32 cellular contexts compared by ENCODE assay signal in genomic region chr17:28759296-28759865, GRCh38. TPM values are rescaled to one million over a fixed set of nuclear protein-coding genes. Genes with fewer than 3 reads are reported as not detected.
DNase-seq lines count a peak whose midpoint lies in the region; ATAC-seq and TF ChIP-seq lines count a peak whose summit lies in the region.
"Had no signal": no experiment of that assay in that cellular context is flagged by ENCODE, and none has a peak within 500 bp of the region (broad histone marks: within the 10 kb centered on the region; RNA-seq: fewer than 3 reads in every experiment).

No MANE protein-coding gene starts in this region.

- no peaks in the 10 kb centered on the region for H3K4me1 ChIP-seq in CD4-positive, alpha-beta memory T cell (ENCODE audit: insufficient read depth, low read length)
- H3K4me1 ChIP-seq in iPS-20b (ENCODE audit: insufficient read depth, low read length): peaks cover 34% of the 10 kb centered on the region
- H3K4me1 ChIP-seq: Caco-2 had no signal

- H3K4me3 ChIP-seq in CD4-positive, alpha-beta memory T cell (ENCODE audit: low read length in 2 of 2): no peak overlapping the region
- H3K4me3 ChIP-seq in iPS-20b (ENCODE audit: low read length): no peak overlapping the region
- H3K4me3 ChIP-seq: BLaER1, cardiac muscle cell, esophagus squamous epithelium, left lung, SK-N-MC had no signal

- H3K4me3 Mint-ChIP-seq in CD4-positive, alpha-beta memory T cell: no peak overlapping the region
- H3K4me3 Mint-ChIP-seq in activated T-helper 17 cell treated with anti-CD3 and anti-CD28 coated beads, Interleukin-2, amount 50 U/mL, for 72 hours: no peak overlapping the region
- H3K4me3 Mint-ChIP-seq: activated naive CD4-positive, alpha-beta T cell treated with anti-CD3 and anti-CD28 coated beads for 36 hours; endodermal cell; mesothelial cell of epicardium; naive B cell; T-helper 1 cell treated with Interleukin-12 subunit alpha and Interleukin-12 subunit beta and Interleukin-4 antibody, amounts not matched to agents 30 μg/mL and 1 μg/mL, for 36 hours had no signal

- H3K36me3 Mint-ChIP-seq in CD4-positive, alpha-beta memory T cell: peaks cover 17 to 45% of the 10 kb centered on the region in 2 donors
- H3K36me3 Mint-ChIP-seq in activated T-helper 17 cell treated with anti-CD3 and anti-CD28 coated beads, Interleukin-2, amount 50 U/mL, for 72 hours (ENCODE audit: low read depth): peaks cover 83% of the 10 kb centered on the region
- H3K36me3 Mint-ChIP-seq: naive B cell had no signal

- ATAC-seq in GM19324 (IDR thresholded peaks at IDR 0.05; ENCODE audit: low FRiP score, unreplicated experiment): no peak
- ATAC-seq in activated T-helper 17 cell treated with anti-CD3 and anti-CD28 coated beads, Interleukin-2, amount 50 U/mL, for 72 hours (replicated peaks): no peak
- ATAC-seq: left lung had no signal

- H3K9ac ChIP-seq in iPS-20b (ENCODE audit: low read depth, low read length): no peak overlapping the region; the same call in 1 of the 2 replicates
- H3K9ac ChIP-seq: BLaER1, KMS-11 had no signal

- intact Hi-C loops in CD4-positive, alpha-beta memory T cell (cut with micrococcal nuclease): no loop called here
- intact Hi-C loops in posterior vena cava (cut with DNase I): loop anchor here (10.0 kb wide), 2 partner anchors 45 to 135 kb away; partner anchors contain the start of gene FLOT2 (in 1 of the 2)

- POLR2A ChIA-PET in CD4-positive, alpha-beta memory T cell (lab: Charles Lee; ENCODE audit: partially characterized antibody): interaction anchor here (19.4 kb wide), 1 partner anchor 35 kb away, joined by 528 read pairs; the partner anchor contains the start of genes NEK8, RPL23A and TLCD1

- no peak for TF ChIP-seq CTCF in VCaP (conservative IDR thresholded peaks at IDR 0.05)

- CTCF ChIA-PET in CD4-positive, alpha-beta memory T cell (lab: Charles Lee; ENCODE audit: partially characterized antibody): interaction anchor here (1.1 to 7.2 kb wide), 3 partner anchors 8 to 167 kb away, joined by 3 to 102 read pairs (median 88); partner anchors contain the start of genes NEK8 and TLCD1

- no peaks in the 10 kb centered on the region for H3K27me3 Mint-ChIP-seq in CD4-positive, alpha-beta memory T cell
- H3K27me3 Mint-ChIP-seq in activated T-helper 17 cell treated with anti-CD3 and anti-CD28 coated beads, Interleukin-2, amount 50 U/mL, for 72 hours: no peaks in the 10 kb centered on the region
- H3K27me3 Mint-ChIP-seq: naive B cell had no signal

- no peaks in the 10 kb centered on the region for H3K9me3 Mint-ChIP-seq in CD4-positive, alpha-beta memory T cell
- no peaks in the 10 kb centered on the region for H3K9me3 Mint-ChIP-seq in activated T-helper 17 cell treated with anti-CD3 and anti-CD28 coated beads, Interleukin-2, amount 50 U/mL, for 72 hours
- H3K9me3 Mint-ChIP-seq: activated naive CD4-positive, alpha-beta T cell treated with anti-CD3 and anti-CD28 coated beads for 36 hours; endodermal cell; immature natural killer cell; mesothelial cell of epicardium; naive B cell; T-helper 1 cell treated with Interleukin-12 subunit alpha and Interleukin-12 subunit beta and Interleukin-4 antibody, amounts not matched to agents 30 μg/mL and 1 μg/mL, for 36 hours had no signal

- peak overlapping the region in 4 of 7 donors; percentile 19 to 63 (median 45) for H3K27ac Mint-ChIP-seq in CD4-positive, alpha-beta memory T cell
- no peak overlapping the region for H3K27ac Mint-ChIP-seq in activated T-helper 17 cell treated with anti-CD3 and anti-CD28 coated beads, Interleukin-2, amount 50 U/mL, for 72 hours
- H3K27ac Mint-ChIP-seq: activated naive CD4-positive, alpha-beta T cell treated with anti-CD3 and anti-CD28 coated beads for 36 hours; endodermal cell; mesothelial cell of epicardium; T-helper 1 cell treated with Interleukin-12 subunit alpha and Interleukin-12 subunit beta and Interleukin-4 antibody, amounts not matched to agents 30 μg/mL and 1 μg/mL, for 36 hours had no signal

- H3K27ac ChIP-seq in CD4-positive, alpha-beta memory T cell (ENCODE audit: low read depth, low read length): no peak overlapping the region
- H3K27ac ChIP-seq in VCaP (peak overlapping the region; percentile 67), iPS-20b (ENCODE audit: low read length) (peak overlapping the region; percentile 64)
- H3K27ac ChIP-seq: BLaER1, cardiac muscle cell, esophagus squamous epithelium, KMS-11, SK-N-MC had no signal

- peaks cover 18% of the 10 kb centered on the region for H3K36me3 ChIP-seq in CD4-positive, alpha-beta memory T cell (ENCODE audit: insufficient read depth, low read length)
- peaks cover 43% of the 10 kb centered on the region for H3K36me3 ChIP-seq in iPS-20b (ENCODE audit: insufficient read depth, low read depth, low read length)

- no peaks in the 10 kb centered on the region for H3K27me3 ChIP-seq in CD4-positive, alpha-beta memory T cell (ENCODE audit: insufficient read depth, low read length)
- no peaks in the 10 kb centered on the region for H3K27me3 ChIP-seq in iPS-20b (ENCODE audit: insufficient read depth, low read length)
- H3K27me3 ChIP-seq: BLaER1, cardiac muscle cell, esophagus squamous epithelium, left lung had no signal

- H3K4me1 Mint-ChIP-seq in CD4-positive, alpha-beta memory T cell: peaks cover 3 to 13% (median 4%) of the 10 kb centered on the region in 4 donors
- H3K4me1 Mint-ChIP-seq in activated T-helper 17 cell treated with anti-CD3 and anti-CD28 coated beads, Interleukin-2, amount 50 U/mL, for 72 hours: peaks cover 14% of the 10 kb centered on the region

- H3K9me3 ChIP-seq in CD4-positive, alpha-beta memory T cell (ENCODE audit: control insufficient read depth in 1 of 2, low read length in 2 of 2): no peaks in the 10 kb centered on the region
- no peaks in the 10 kb centered on the region for H3K9me3 ChIP-seq in iPS-20b (ENCODE audit: insufficient read depth, low read depth, low read length)
- H3K9me3 ChIP-seq: BLaER1, Caco-2, esophagus squamous epithelium, left lung had no signal

- no peak for DNase-seq in CD4-positive, alpha-beta memory T cell
- DNase-seq in posterior vena cava (ENCODE audit: low spot score) (peak; percentile 74), HuH-7.5 (ENCODE audit: low spot score) (no peak), NOMO-1 treated with dmso at 0.1 percent for 144 hours (lab: John Stamatoyannopoulos, UW; ENCODE audit: unreplicated experiment) (no peak)
- DNase-seq: activated CD8-positive, alpha-beta memory T cell treated with anti-CD3 and anti-CD28 coated beads for 24 hours; activated naive CD4-positive, alpha-beta T cell treated with anti-CD3 and anti-CD28 coated beads for 36 hours; amygdala; Caco-2; cortex of kidney; endodermal cell; esophagus squamous epithelium; GDM1; H7; immature natural killer cell; left lung; MM.1S; naive B cell; NCI-H1417 treated with DMSO at 0.1 percent for 48 hours; NCI-H2081 treated with DMSO at 0.1 percent for 48 hours; occipital lobe; OCI-M1; trophoblast cell had no signal

RNA-seq across cellular contexts. Expression of gene TRAF4, which starts 15.6 kb away (rescaled TPM):
- 10 to 100 TPM; 31.2 to 32.9 TPM for total RNA-seq in CD4-positive, alpha-beta memory T cell
- polyA plus RNA-seq in CD4-positive, alpha-beta memory T cell: 1 to 10 TPM in 1 of 2 donors, under 1 TPM in 1; 0.61 to 2.5 TPM
- total RNA-seq in posterior vena cava: 10 to 100 TPM; 10.2 to 10.8 TPM
- 100 to 1,000 TPM in 1 of 2 donors, 10 to 100 TPM in 1; 78.4 to 181 TPM for total RNA-seq in activated T-helper 17 cell treated with anti-CD3 and anti-CD28 coated beads, Interleukin-2, amount 50 U/mL, for 72 hours

RNA-seq across cellular contexts. Expression of gene NEK8, which starts 30.8 kb away (rescaled TPM):
- total RNA-seq in CD4-positive, alpha-beta memory T cell: 10 to 100 TPM; 11.4 to 13.8 TPM
- polyA plus RNA-seq in CD4-positive, alpha-beta memory T cell: 1 to 10 TPM; 1.9 to 4.5 TPM
- total RNA-seq in posterior vena cava: 1 to 10 TPM; 2.3 TPM
- 1 to 10 TPM; 4.9 to 9.2 TPM for total RNA-seq in activated T-helper 17 cell treated with anti-CD3 and anti-CD28 coated beads, Interleukin-2, amount 50 U/mL, for 72 hours

RNA-seq across cellular contexts. Expression of gene TLCD1, which starts 33.3 kb away (rescaled TPM):
- 1 to 10 TPM; 1.0 to 2.2 TPM for total RNA-seq in CD4-positive, alpha-beta memory T cell
- polyA plus RNA-seq in CD4-positive, alpha-beta memory T cell: under 1 TPM in 1 of 2 donors, not detected in 1; 0.52 TPM
- total RNA-seq in posterior vena cava: 1 to 10 TPM; 2.2 to 3.1 TPM
- total RNA-seq in activated T-helper 17 cell treated with anti-CD3 and anti-CD28 coated beads, Interleukin-2, amount 50 U/mL, for 72 hours: 10 to 100 TPM in 1 of 2 donors, 1 to 10 TPM in 1; 4.8 to 13.4 TPM
- total RNA-seq: occipital lobe had no signal
- polyA plus RNA-seq: immature natural killer cell had no signal

RNA-seq across cellular contexts. Expression of gene RPL23A, which starts 39.6 kb away (rescaled TPM):
- total RNA-seq in CD4-positive, alpha-beta memory T cell: 1,000 to 10,000 TPM; 3,285 to 3,424 TPM
- 1,000 to 10,000 TPM; 5,402 to 5,583 TPM for polyA plus RNA-seq in CD4-positive, alpha-beta memory T cell
- 100 to 1,000 TPM; 981 to 999 TPM for total RNA-seq in posterior vena cava
- total RNA-seq in activated T-helper 17 cell treated with anti-CD3 and anti-CD28 coated beads, Interleukin-2, amount 50 U/mL, for 72 hours: 1,000 to 10,000 TPM; 2,238 to 2,546 TPM

RNA-seq across cellular contexts. Expression of gene RAB34, which starts 41.7 kb away (rescaled TPM):
- total RNA-seq in CD4-positive, alpha-beta memory T cell: 1 to 10 TPM; 4.0 to 6.3 TPM
- 1 to 10 TPM; 3.0 to 8.7 TPM for polyA plus RNA-seq in CD4-positive, alpha-beta memory T cell
- 10 to 100 TPM; 75.0 to 90.2 TPM for total RNA-seq in posterior vena cava
- total RNA-seq in activated T-helper 17 cell treated with anti-CD3 and anti-CD28 coated beads, Interleukin-2, amount 50 U/mL, for 72 hours: 10 to 100 TPM in 1 of 2 donors, 1 to 10 TPM in 1; 4.1 to 22.4 TPM
